In the genomic region with DNA sequence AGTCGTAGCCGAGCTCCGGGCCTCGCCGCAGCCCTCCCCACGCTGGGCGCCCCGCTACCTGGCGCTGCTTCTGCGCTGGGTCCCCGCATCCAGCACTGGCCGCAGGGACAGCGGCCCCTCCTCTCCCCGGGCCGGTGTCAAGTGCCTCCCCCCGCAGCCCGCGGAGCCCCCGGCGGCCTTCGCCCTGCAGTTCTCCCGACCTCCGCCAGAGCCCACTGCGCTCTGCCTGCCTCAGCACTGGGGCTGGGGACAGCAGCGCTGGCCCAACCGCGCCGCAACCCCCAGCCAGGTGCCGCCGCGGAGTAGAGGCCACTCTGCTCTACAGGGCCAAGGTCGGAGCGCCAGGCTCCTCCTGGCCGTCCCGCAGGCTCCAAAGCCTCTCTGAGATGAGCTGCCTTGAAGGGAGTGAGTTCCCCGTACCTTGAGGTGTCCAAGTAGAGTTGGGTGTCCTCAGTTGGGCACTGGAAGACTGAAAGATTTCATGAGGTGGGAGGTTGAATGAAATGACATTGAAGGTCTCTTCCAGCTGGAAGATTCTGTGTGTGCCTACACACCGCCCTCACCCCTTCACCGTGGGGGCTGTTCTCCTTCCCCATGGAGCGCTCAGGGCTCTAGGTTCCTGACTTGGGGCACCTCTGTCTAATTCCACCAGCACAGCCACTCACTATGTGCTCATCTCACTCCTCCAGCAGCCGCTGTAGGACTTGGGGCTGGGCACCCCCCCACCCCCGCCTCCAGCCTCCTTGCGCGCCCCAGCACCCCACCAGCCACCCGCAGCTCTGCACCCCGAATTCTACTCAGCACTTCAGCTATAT, we compare ENCODE assay signal across 8 cellular contexts. TPM values are rescaled to one million over a fixed set of nuclear protein-coding genes. Genes with fewer than 3 reads are reported as not detected.
A peak's percentile ranks its signal among the peaks of the same experiment; 100 is the strongest.
DNase-seq lines count a peak whose midpoint lies in the region; ATAC-seq and TF ChIP-seq lines count a peak whose summit lies in the region.

No MANE protein-coding gene starts in this region.

- peak overlapping the region; percentile 83 for H3K27ac Mint-ChIP-seq in dendritic cell treated with granulocyte-macrophage colony-stimulating factor and Interleukin-4, amounts not matched to agents 40 ng/mL and 50 ng/mL, for 4 days

- peak; percentile 52 for DNase-seq in AG09319 (ENCODE audit: extremely low read depth, low read depth)
- peak; percentile 48 for DNase-seq in NCI-H446 treated with DMSO at 0.1 percent for 48 hours (lab: John Stamatoyannopoulos, UW)
- DNase-seq in activated CD4-positive, alpha-beta T cell treated with anti-CD3 and anti-CD28 coated beads, Interleukin-2, amount 50 U/mL, for 1 hour: peak; percentile 75
- DNase-seq in left lobe of liver (ENCODE audit: low spot score): peak; percentile 84
- DNase-seq in stimulated activated CD4-positive, alpha-beta T cell treated with anti-CD3 and anti-CD28 coated beads, Interleukin-1b, Interleukin-23, amount 100 ng/mL, for 48 hours: peak; percentile 83

- TF ChIP-seq POLR2A in GM18951 (IDR thresholded peaks at IDR 0.05; ENCODE audit: extremely low read depth, insufficient read depth, insufficient read length): peak; percentile 48

- in situ Hi-C loops in GM18951 (cut with MboI; ENCODE audit: low sequenced_read_pairs, unreplicated experiment): no loop called here

- peak; percentile 80 for ATAC-seq in HG03159 (IDR thresholded peaks at IDR 0.05; ENCODE audit: unreplicated experiment)
- peak; percentile 88 for ATAC-seq in left lobe of liver

- H3K36me3 Mint-ChIP-seq in dendritic cell treated with granulocyte-macrophage colony-stimulating factor and Interleukin-4, amounts not matched to agents 40 ng/mL and 50 ng/mL, for 4 days (ENCODE audit: low read depth): peaks cover 13% of the 10 kb centered on the region

- TF ChIP-seq CTCF in AG09319 (IDR thresholded peaks at IDR 0.05; ENCODE audit: low read depth, low read length): peak; percentile 81

- peak overlapping the region; percentile 83 for H3K4me3 Mint-ChIP-seq in dendritic cell treated with granulocyte-macrophage colony-stimulating factor and Interleukin-4, amounts not matched to agents 40 ng/mL and 50 ng/mL, for 4 days

- H3K27me3 Mint-ChIP-seq in dendritic cell treated with granulocyte-macrophage colony-stimulating factor and Interleukin-4, amounts not matched to agents 40 ng/mL and 50 ng/mL, for 4 days: peaks cover 21% of the 10 kb centered on the region

- intact Hi-C loops in dendritic cell treated with granulocyte-macrophage colony-stimulating factor and Interleukin-4, amounts not matched to agents 40 ng/mL and 50 ng/mL, for 4 days (cut with micrococcal nuclease): loop anchor here (5.0 to 10.0 kb wide), 4 partner anchors 35 to 180 kb away; no protein-coding TSS in a partner anchor

- H3K9me3 Mint-ChIP-seq in dendritic cell treated with granulocyte-macrophage colony-stimulating factor and Interleukin-4, amounts not matched to agents 40 ng/mL and 50 ng/mL, for 4 days: no peaks in the 10 kb centered on the region

- peaks cover 34% of the 10 kb centered on the region for H3K4me1 Mint-ChIP-seq in dendritic cell treated with granulocyte-macrophage colony-stimulating factor and Interleukin-4, amounts not matched to agents 40 ng/mL and 50 ng/mL, for 4 days (ENCODE audit: low read depth)

RNA-seq across cellular contexts. Expression of gene DNMT3A, which starts 0.9 kb away (rescaled TPM):
- 8.3 TPM for total RNA-seq in left lobe of liver

Comparison
In these comparisons a context has a peak if more than half of its experiments do, and no peak if none do; other contexts are left out.
1. Peak in every context shown above with its lines: DNase-seq and ATAC-seq.